Comparison of ENCODE assay signal across 22 cellular contexts in genomic region chr18:24919141-24919540, GRCh38.
"Had no signal": no experiment of that assay in that cellular context is flagged by ENCODE, and none has a peak within 500 bp of the region (broad histone marks: within the 10 kb centered on the region; RNA-seq: fewer than 3 reads in every experiment).

No MANE protein-coding gene starts in this region.

- DNase-seq: IMR-90, Karpas-422, KG1, MM.1S, NCI-H1092 treated with DMSO at 0.1 percent for 48 hours, NCI-H1436, NCI-H187, NCI-H2029, NCI-H2081 treated with DMSO at 0.1 percent for 48 hours, NCI-H2171, NCI-H226, NCI-H446, NCI-H510A, NCI-H524 treated with DMSO at 0.1 percent for 48 hours, NCI-H69, NCI-H774, Right ventricle myocardium superior, RPMI8226, SIG-M5, SK-N-SH, SW 1271 had no signal

- ATAC-seq: HepG2 had no signal

- H3K9me2 ChIP-seq: SK-N-SH had no signal

- H3K4me2 ChIP-seq: SK-N-SH had no signal

- H3K9me3 ChIP-seq: SK-N-SH had no signal

- H3K9ac ChIP-seq: SK-N-SH had no signal
